Comparison of ENCODE assay signal across 8 cellular contexts in the genomic region with DNA sequence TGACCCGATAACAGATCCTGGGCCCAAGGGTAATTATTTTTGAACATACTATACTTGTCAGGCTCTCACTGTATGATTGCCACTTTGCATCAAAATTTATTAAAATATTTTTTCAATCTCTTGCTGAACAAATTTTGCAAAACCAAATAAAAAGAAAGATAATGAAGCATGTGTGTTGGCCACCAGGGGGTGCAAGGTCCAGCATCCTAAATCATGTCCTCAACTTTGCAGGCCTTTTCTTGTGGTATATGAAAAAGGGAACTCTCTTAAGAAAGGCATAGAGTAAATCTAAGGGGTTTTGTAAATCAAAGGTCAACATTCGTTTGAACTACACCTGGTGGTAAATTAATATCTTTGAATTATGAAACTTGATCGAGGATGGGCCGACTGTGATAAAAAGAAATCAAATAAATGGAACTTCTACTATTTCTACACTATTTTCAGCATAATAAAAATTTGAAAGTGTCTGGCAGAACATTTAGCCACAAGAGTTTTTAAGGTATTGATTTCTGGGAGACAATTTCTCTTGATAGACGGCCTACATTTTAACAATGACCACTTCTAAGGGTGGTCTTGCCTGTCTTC.
DNase-seq lines count a peak whose midpoint lies in the region; ATAC-seq, FAIRE-seq and TF ChIP-seq lines count a peak whose summit lies in the region.

No MANE protein-coding gene starts in this region.

- no peak overlapping the region for H3K27ac ChIP-seq in MM.1S (ENCODE audit: low read length)
- H3K27ac ChIP-seq in liver (ENCODE audit: low read depth in 1 of 2, low read length in 2 of 2), result no peak overlapping the region
- H3K27ac ChIP-seq in small intestine (ENCODE audit: low read depth in 1 of 2, low read length in 1 of 2), result no peak overlapping the region

- TF ChIP-seq CTCF in MM.1S (IDR thresholded peaks at IDR 0.05; ENCODE audit: low read length) (peak; percentile 51), liver (IDR thresholded peaks at IDR 0.05; ENCODE audit: low read depth, low read length, missing input control) (peak; percentile 56)

- no peak for FAIRE-seq in small intestine (lab: Jason Lieb, UNC)

- H3K4me1 ChIP-seq in MM.1S (ENCODE audit: low read length) (no peaks in the 10 kb centered on the region), liver (ENCODE audit: control insufficient read depth in 4 of 4, insufficient read depth in 4 of 4, low read length in 3 of 4) (no peaks in the 10 kb centered on the region), small intestine (ENCODE audit: control insufficient read depth in 2 of 2, insufficient read depth in 1 of 2, low read depth in 1 of 2, low read length in 1 of 2) (no peaks in the 10 kb centered on the region)

- no peaks in the 10 kb centered on the region for H3K36me3 ChIP-seq in MM.1S (replicated peaks; ENCODE audit: insufficient read depth, low read length)
- H3K36me3 ChIP-seq in liver (ENCODE audit: control insufficient read depth in 4 of 4, insufficient read depth in 3 of 4, low read depth in 1 of 4, low read length in 3 of 4), result no peaks in the 10 kb centered on the region
- no peaks in the 10 kb centered on the region for H3K36me3 ChIP-seq in small intestine (ENCODE audit: control insufficient read depth in 2 of 2, insufficient read depth in 2 of 2, low read length in 2 of 2)

- H3K27me3 ChIP-seq in MM.1S (replicated peaks; ENCODE audit: insufficient read depth, low read length) (no peaks in the 10 kb centered on the region), liver (ENCODE audit: control insufficient read depth in 4 of 4, insufficient read depth in 4 of 4, low read length in 3 of 4) (no peaks in the 10 kb centered on the region), small intestine (ENCODE audit: control insufficient read depth in 2 of 2, insufficient read depth in 2 of 2, low read length in 2 of 2) (no peaks in the 10 kb centered on the region)

- H3K9me2 ChIP-seq in MM.1S (replicated peaks; ENCODE audit: insufficient read depth, low read length), result no peaks in the 10 kb centered on the region

- ATAC-seq in GM19467 (IDR thresholded peaks at IDR 0.05; ENCODE audit: unreplicated experiment), result no peak

- H2AFZ ChIP-seq in MM.1S (ENCODE audit: low read length), result no peak overlapping the region

- H3K9me3 ChIP-seq in MM.1S (replicated peaks; ENCODE audit: insufficient read depth, low read length) (no peaks in the 10 kb centered on the region), liver (ENCODE audit: control insufficient read depth in 4 of 4, low read length in 3 of 4) (no peaks in the 10 kb centered on the region), small intestine (ENCODE audit: control insufficient read depth, low read depth) (no peaks in the 10 kb centered on the region)

- peak; percentile 85 to 87 for TF ChIP-seq RAD21 in liver (IDR thresholded peaks at IDR 0.05)

- peak; percentile 6 for DNase-seq in GF-D8 (lab: John Stamatoyannopoulos, UW)
- DNase-seq in MM.1S, result peak; percentile 25
- DNase-seq in astrocyte of the hippocampus (ENCODE audit: low read depth, low spot score), result peak; percentile 46
- DNase-seq in NCI-H2029 treated with DMSO at 0.1 percent for 48 hours (lab: John Stamatoyannopoulos, UW), result no peak
- DNase-seq in small intestine, result no peak
- DNase-seq in cortex of kidney (lab: John Stamatoyannopoulos, UW), result no peak

- no peaks in the 10 kb centered on the region for H4K20me1 ChIP-seq in MM.1S (ENCODE audit: insufficient read depth, low read length)

- H3F3A ChIP-seq in MM.1S (ENCODE audit: insufficient read depth, low read length), result no peaks in the 10 kb centered on the region

- H3K4me3 ChIP-seq in MM.1S (ENCODE audit: low read length) (no peak overlapping the region), liver (ENCODE audit: low read depth in 1 of 3, low read length in 3 of 3) (no peak overlapping the region), small intestine (ENCODE audit: low read depth in 1 of 2, low read length in 2 of 2) (no peak overlapping the region)

- WGBS in liver, result 67% methylated on average over 5 of the region's 5 CpGs
- 53 to 73% (median 59%) methylated on average over 5 of the region's 5 CpGs for WGBS in small intestine, 3 donors

- H3K79me2 ChIP-seq in MM.1S (ENCODE audit: low read length), result no peaks in the 10 kb centered on the region

- H3K9ac ChIP-seq in MM.1S (ENCODE audit: low read length), result no peak overlapping the region
- H3K9ac ChIP-seq in liver (ENCODE audit: low read depth in 1 of 2, low read length in 2 of 2), result no peak overlapping the region

- H3K4me2 ChIP-seq in MM.1S (ENCODE audit: low read depth, low read length), result no peak overlapping the region

TF ChIP-seq in liver, 16 proteins besides CTCF, POLR2A, EP300 and RAD21:
- TF ChIP-seq HNF4A (conservative IDR thresholded peaks at IDR 0.05), result peak in 1 of 2 donors; percentile 46
- TF ChIP-seq GABPA (IDR thresholded peaks at IDR 0.05 in 1 of 2, conservative IDR thresholded peaks at IDR 0.05 in 1 of 2), result no peak

Comparison
In these comparisons a context has a peak if more than half of its experiments do, and no peak if none do; other contexts are left out.
1. DNase-seq: peak in GF-D8 (single experiment), MM.1S (single experiment) and astrocyte of the hippocampus (single experiment); none in NCI-H2029 treated with DMSO at 0.1 percent for 48 hours (single experiment), small intestine (single experiment) and cortex of kidney (single experiment).